7 cellular contexts compared by ENCODE assay signal in the genomic region with DNA sequence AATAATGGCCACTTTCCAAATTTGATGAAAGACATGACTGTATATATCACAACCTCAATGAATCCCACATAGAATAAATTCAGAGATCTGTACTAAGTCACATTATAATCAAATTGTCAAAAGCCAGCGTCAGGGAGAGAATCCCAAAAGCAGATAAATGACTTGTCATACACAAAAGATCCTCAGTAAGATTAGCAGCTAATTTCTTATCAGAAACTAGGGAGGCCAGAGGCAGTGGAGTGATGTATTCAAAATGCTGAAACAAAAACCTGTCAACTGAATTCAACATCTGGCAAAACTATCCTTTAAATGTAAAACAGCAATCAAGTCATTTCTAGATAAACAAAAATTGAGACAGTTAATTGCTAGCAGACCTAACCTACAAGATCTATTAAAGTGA.
"Had no signal": no experiment of that assay in that cellular context is flagged by ENCODE, and none has a peak within 500 bp of the region (broad histone marks: within the 10 kb centered on the region; RNA-seq: fewer than 3 reads in every experiment).

No MANE protein-coding gene starts in this region.

- ATAC-seq: GM23338, HCT116, K562 had no signal

- DNase-seq: H7, IMR-90 had no signal

- FAIRE-seq: H1, HTR-8/SVneo had no signal
